Comparison of ENCODE assay signal across 12 cellular contexts in genomic region chr7:116142374-116142773, GRCh38.
"Had no signal": no experiment of that assay in that cellular context is flagged by ENCODE, and none has a peak within 500 bp of the region (broad histone marks: within the 10 kb centered on the region; RNA-seq: fewer than 3 reads in every experiment).

No MANE protein-coding gene starts in this region.

- H3K4me1 ChIP-seq: colonic mucosa had no signal

- H3K27me3 ChIP-seq: brain microvascular endothelial cell, colonic mucosa, foreskin keratinocyte, spleen had no signal

- H3K27ac ChIP-seq: brain microvascular endothelial cell, colonic mucosa, foreskin keratinocyte had no signal

- ATAC-seq: foreskin keratinocyte, left colon had no signal

- DNase-seq: activated CD4-positive, alpha-beta T cell treated with anti-CD3 and anti-CD28 coated beads for 1 hour; activated naive CD4-positive, alpha-beta T cell; aorta; brain microvascular endothelial cell; colonic mucosa; foreskin keratinocyte; glutamatergic neuron; hippocampal formation; left colon; retina; spleen; stimulated activated CD4-positive, alpha-beta T cell treated with anti-CD3 and anti-CD28 coated beads, Interleukin-4, amount 100 ng/mL, for 4 hours had no signal

- H3K4me3 ChIP-seq: colonic mucosa, spleen had no signal

- H3K36me3 ChIP-seq: brain microvascular endothelial cell, colonic mucosa, spleen had no signal
